ENCODE assay signal across 13 cellular contexts in the genomic region with DNA sequence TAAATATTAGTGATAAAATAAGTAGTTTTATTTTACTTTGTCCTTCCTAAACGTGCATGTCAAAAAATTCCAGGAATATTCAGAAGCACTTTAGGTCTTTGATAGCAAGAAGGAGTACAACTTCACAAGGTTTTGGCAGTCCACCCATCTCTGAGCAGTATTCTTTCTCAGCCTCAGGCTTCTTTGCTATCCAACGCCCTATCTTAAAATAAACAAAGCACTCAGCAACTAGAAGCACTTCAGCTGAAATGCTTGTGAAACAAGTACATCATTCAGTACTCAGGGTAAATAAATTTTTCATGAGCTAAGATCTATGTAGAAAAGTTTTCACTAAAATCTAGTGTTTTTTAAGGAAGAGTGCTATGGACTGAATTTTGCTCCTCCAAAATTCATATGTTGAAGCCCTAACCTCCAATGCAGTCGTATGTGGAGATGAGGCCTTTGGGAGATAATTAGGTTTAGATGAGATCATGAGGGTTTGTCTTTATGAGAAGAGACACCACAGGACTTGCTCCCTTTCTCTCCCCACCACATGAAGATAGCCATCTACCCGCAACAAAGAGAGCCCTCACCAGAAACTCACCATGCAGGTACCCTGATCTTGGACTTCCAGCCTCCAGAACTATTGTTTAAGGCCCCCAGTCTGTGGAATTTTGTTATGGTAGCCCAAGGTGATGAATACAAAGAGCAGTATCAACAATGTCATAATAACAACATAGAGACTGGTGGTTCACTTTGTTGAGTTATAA.
"Had no signal": no experiment of that assay in that cellular context is flagged by ENCODE, and none has a peak within 500 bp of the region (broad histone marks: within the 10 kb centered on the region; RNA-seq: fewer than 3 reads in every experiment).

No MANE protein-coding gene starts in this region.

- ATAC-seq: effector memory CD8-positive, alpha-beta T cell; sciatic nerve; stimulated activated naive B cell treated with anti-CD40 and anti-IgM and Interleukin-4, amounts not matched to agents 10 μg/mL and 1 μg/mL and 100 μg/mL, for 72 hours had no signal

- H3K4me1 ChIP-seq: spleen, transverse colon had no signal

- DNase-seq: activated CD4-positive, alpha-beta T cell treated with anti-CD3 and anti-CD28 coated beads, Interleukin-2, amount 50 U/mL, for 48 hours; activated CD4-positive, CD25-positive, alpha-beta regulatory T cell treated with anti-CD3 and anti-CD28 coated beads, Interleukin-2, amount 50 U/mL, for 72 hours; activated naive CD4-positive, alpha-beta T cell treated with Interleukin-2 at 50 U/mL for 16 hours; caudate nucleus; effector memory CD8-positive, alpha-beta T cell; glutamatergic neuron; spleen; stimulated activated CD4-positive, alpha-beta T cell treated with anti-CD3 and anti-CD28 coated beads, Interleukin-1b, Interleukin-23, amount 100 ng/mL, for 48 hours; stimulated activated naive B cell treated with anti-CD40 and anti-IgM and Interleukin-4, amounts not matched to agents 10 μg/mL and 1 μg/mL and 100 μg/mL, for 72 hours; substantia nigra; transverse colon had no signal

- H3K4me3 ChIP-seq: coronary artery, spleen, transverse colon had no signal

- H3K27ac ChIP-seq: coronary artery, spleen, transverse colon had no signal

- H3K27me3 ChIP-seq: spleen, transverse colon had no signal

- H3K36me3 ChIP-seq: spleen, transverse colon had no signal
